In genomic region chr17:56244268-56244890, GRCh38 we compare ENCODE assay signal across 16 cellular contexts.
A peak's percentile ranks its signal among the peaks of the same experiment; 100 is the strongest.
DNase-seq lines count a peak whose midpoint lies in the region; ATAC-seq, FAIRE-seq and TF ChIP-seq lines count a peak whose summit lies in the region.
"Had no signal": no experiment of that assay in that cellular context is flagged by ENCODE, and none has a peak within 500 bp of the region (broad histone marks: within the 10 kb centered on the region; RNA-seq: fewer than 3 reads in every experiment).

No MANE protein-coding gene starts in this region.

- TF ChIP-seq CTCF in A549 (IDR thresholded peaks at IDR 0.05) (no peak), progenitor cell of endocrine pancreas (IDR thresholded peaks at IDR 0.05; ENCODE audit: unreplicated experiment) (peak; percentile 25), GM10248 (IDR thresholded peaks at IDR 0.05; ENCODE audit: control extremely low read depth, extremely low read depth, low read depth, missing control alignments) (no peak)

- peak; percentile 12 for DNase-seq in DMS53 (lab: John Stamatoyannopoulos, UW)
- DNase-seq in DMS53 treated with DMSO at 0.1 percent for 48 hours (lab: John Stamatoyannopoulos, UW; ENCODE audit: unreplicated experiment), result no peak
- no peak for DNase-seq in A549 (ENCODE audit: low read depth in 1 of 2, low spot score in 1 of 2)
- DNase-seq in progenitor cell of endocrine pancreas (ENCODE audit: low spot score, unreplicated experiment), result no peak
- DNase-seq in T1000 (lab: John Stamatoyannopoulos, UW), result no peak
- no peak for DNase-seq in GM10248 (ENCODE audit: extremely low spot score)
- DNase-seq in superior temporal gyrus (ENCODE audit: extremely low spot score), result no peak
- DNase-seq: DND-41, KBM-7, MV-4-11, NCI-H1694 treated with DMSO at 0.1 percent for 48 hours had no signal

- H3K9me3 Mint-ChIP-seq in activated T-helper 17 cell treated with anti-CD3 and anti-CD28 coated beads, Interleukin-2, amount 50 U/mL, for 72 hours, result no peaks in the 10 kb centered on the region
- no peaks in the 10 kb centered on the region for H3K9me3 Mint-ChIP-seq in progenitor cell of endocrine pancreas (ENCODE audit: low read depth)

- TF ChIP-seq RAD21 in A549 (conservative IDR thresholded peaks at IDR 0.05 in 1 of 2, IDR thresholded peaks at IDR 0.05 in 1 of 2), result no peak

- FAIRE-seq in A549 (lab: Jason Lieb, UNC), result no peak
- FAIRE-seq: RCC 7860 had no signal

- no peaks in the 10 kb centered on the region for H3K4me1 ChIP-seq in A549

- H3K9me3 ChIP-seq in A549, result no peaks in the 10 kb centered on the region

- TF ChIP-seq EP300 in A549 (IDR thresholded peaks at IDR 0.05), result no peak

- no peak overlapping the region for H3K4me3 ChIP-seq in A549

- 79% methylated on average over 2 of the region's 2 CpGs for WGBS in A549 (ENCODE audit: missing lambda C conversion rate)

- CTCF ChIA-PET in A549 (lab: Yijun Ruan, JAX), result no interaction called here
- CTCF ChIA-PET in GM10248 (lab: Yijun Ruan, JAX), result interaction anchor here (1.1 kb wide), 1 partner anchor 11 kb away, joined by 3 read pairs; no protein-coding TSS in a partner anchor

- H3K4me2 ChIP-seq in A549, result no peak overlapping the region

- H3K4me3 Mint-ChIP-seq in activated T-helper 17 cell treated with anti-CD3 and anti-CD28 coated beads, Interleukin-2, amount 50 U/mL, for 72 hours, result no peak overlapping the region
- H3K4me3 Mint-ChIP-seq in progenitor cell of endocrine pancreas (ENCODE audit: low read depth), result no peak overlapping the region
- H3K4me3 Mint-ChIP-seq: CD14-positive monocyte had no signal

- no peak overlapping the region for H3K27ac Mint-ChIP-seq in activated T-helper 17 cell treated with anti-CD3 and anti-CD28 coated beads, Interleukin-2, amount 50 U/mL, for 72 hours
- no peak overlapping the region for H3K27ac Mint-ChIP-seq in progenitor cell of endocrine pancreas
- H3K27ac Mint-ChIP-seq: CD14-positive monocyte had no signal

- ATAC-seq in A549, result 0 out of 6 replicates have a peak, but pooled peaks of 1 of the 2 experiments have one; percentile 30
- ATAC-seq in activated T-helper 17 cell treated with anti-CD3 and anti-CD28 coated beads, Interleukin-2, amount 50 U/mL, for 72 hours (replicated peaks), result peak; percentile 29
- ATAC-seq: Right ventricle myocardium inferior had no signal

- H3K27me3 Mint-ChIP-seq in activated T-helper 17 cell treated with anti-CD3 and anti-CD28 coated beads, Interleukin-2, amount 50 U/mL, for 72 hours, result peaks cover 20% of the 10 kb centered on the region
- peaks cover 8% of the 10 kb centered on the region for H3K27me3 Mint-ChIP-seq in progenitor cell of endocrine pancreas

- no peak for TF ChIP-seq POLR2A in A549 (IDR thresholded peaks at IDR 0.05; ENCODE audit: low read length)

- POLR2A ChIA-PET in A549 (lab: Yijun Ruan, JAX), result no interaction called here
- POLR2A ChIA-PET in GM10248 (lab: Yijun Ruan, JAX), result no interaction called here

- no peaks in the 10 kb centered on the region for H3K4me1 Mint-ChIP-seq in activated T-helper 17 cell treated with anti-CD3 and anti-CD28 coated beads, Interleukin-2, amount 50 U/mL, for 72 hours
- no peaks in the 10 kb centered on the region for H3K4me1 Mint-ChIP-seq in progenitor cell of endocrine pancreas (ENCODE audit: low read depth)
- H3K4me1 Mint-ChIP-seq: CD14-positive monocyte had no signal

- no peak overlapping the region for H3K27ac ChIP-seq in A549
- H3K27ac ChIP-seq: 22Rv1 had no signal

- no peaks in the 10 kb centered on the region for H3K36me3 Mint-ChIP-seq in activated T-helper 17 cell treated with anti-CD3 and anti-CD28 coated beads, Interleukin-2, amount 50 U/mL, for 72 hours (ENCODE audit: low read depth)
- H3K36me3 Mint-ChIP-seq in progenitor cell of endocrine pancreas (ENCODE audit: insufficient read depth), result no peaks in the 10 kb centered on the region
- H3K36me3 Mint-ChIP-seq: CD14-positive monocyte had no signal

TF ChIP-seq in A549, 52 proteins besides CTCF, POLR2A, EP300 and RAD21:
- TF ChIP-seq NPAS2 (CRISPR knock-in tag; IDR thresholded peaks at IDR 0.05; ENCODE audit: borderline replicate concordance) (no peak), CBX8 (IDR thresholded peaks at IDR 0.05) (no peak), ZNF302 (CRISPR knock-in tag; IDR thresholded peaks at IDR 0.05) (no peak), RFX5 (IDR thresholded peaks at IDR 0.05) (no peak), HOXB13 (CRISPR knock-in tag; IDR thresholded peaks at IDR 0.05; ENCODE audit: low read depth) (no peak), MAFK (IDR thresholded peaks at IDR 0.05; ENCODE audit: partially characterized antibody) (peak; percentile 48), ZFP36 (IDR thresholded peaks at IDR 0.05; ENCODE audit: borderline replicate concordance, partially characterized antibody) (no peak), NFE2L2 (conservative IDR thresholded peaks at IDR 0.05; ENCODE audit: low read length) (0 out of 2 replicates have a peak, but pooled peaks have one; percentile 40), TP53 (CRISPR knock-in tag; IDR thresholded peaks at IDR 0.05) (no peak), CEBPB (IDR thresholded peaks at IDR 0.05) (no peak), REST (IDR thresholded peaks at IDR 0.05) (no peak), HOXA7 (CRISPR knock-in tag; IDR thresholded peaks at IDR 0.05) (no peak), NR3C1 (IDR thresholded peaks at IDR 0.05) (no peak), JUN (IDR thresholded peaks at IDR 0.05) (no peak), FOSL2 (IDR thresholded peaks at IDR 0.05) (no peak), FOSL2 (CRISPR knock-in tag; IDR thresholded peaks at IDR 0.05) (no peak)
- TF ChIP-seq, protein P1, sequence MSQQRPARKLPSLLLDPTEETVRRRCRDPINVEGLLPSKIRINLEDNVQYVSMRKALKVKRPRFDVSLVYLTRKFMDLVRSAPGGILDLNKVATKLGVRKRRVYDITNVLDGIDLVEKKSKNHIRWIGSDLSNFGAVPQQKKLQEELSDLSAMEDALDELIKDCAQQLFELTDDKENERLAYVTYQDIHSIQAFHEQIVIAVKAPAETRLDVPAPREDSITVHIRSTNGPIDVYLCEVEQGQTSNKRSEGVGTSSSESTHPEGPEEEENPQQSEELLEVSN (IDR thresholded peaks at IDR 0.05; ENCODE audit: borderline replicate concordance, low read depth), result no peak
TF ChIP-seq in A549: peak in this region for 2.
